8 cellular contexts compared by ENCODE assay signal in genomic region chr2:105328281-105329196, GRCh38. TPM values are rescaled to one million over a fixed set of nuclear protein-coding genes. Genes with fewer than 3 reads are reported as not detected.
A peak's percentile ranks its signal among the peaks of the same experiment; 100 is the strongest.
DNase-seq lines count a peak whose midpoint lies in the region; ATAC-seq lines count a peak whose summit lies in the region.

No MANE protein-coding gene starts in this region.

- peak overlapping the region; percentile 12; the same call in 1 of the 2 replicates for H3K27ac ChIP-seq in SJSA1

- H3K9me3 ChIP-seq in SJSA1 (replicated peaks) = no peaks in the 10 kb centered on the region

- H3K4me1 ChIP-seq in SJSA1 (replicated peaks) = peaks cover 61% of the 10 kb centered on the region

- ATAC-seq in HG03378 (IDR thresholded peaks at IDR 0.05; ENCODE audit: unreplicated experiment) = peak; percentile 41
- ATAC-seq in HG03520 (IDR thresholded peaks at IDR 0.05; ENCODE audit: unreplicated experiment) = no peak

- H3K4me3 ChIP-seq in SJSA1 = peak overlapping the region; percentile 76

- H3K36me3 ChIP-seq in SJSA1 = no peaks in the 10 kb centered on the region; the same call in 1 of the 2 replicates

- peak; percentile 11 for DNase-seq in Daoy (ENCODE audit: low read depth)
- DNase-seq in SJSA1 (ENCODE audit: low read depth in 1 of 2, low spot score in 2 of 2) = no peak
- DNase-seq in central memory CD4-positive, alpha-beta T cell = peak; percentile 6
- DNase-seq in kidney tubule cell (ENCODE audit: low spot score) = peak; percentile 89
- peak; percentile 29 for DNase-seq in stimulated activated CD4-positive, alpha-beta T cell treated with anti-CD3 and anti-CD28 coated beads, Interleukin-1b, Interleukin-23, amount 100 ng/mL, for 48 hours
- DNase-seq in NCI-H1436 treated with DMSO at 0.1 percent for 48 hours (lab: John Stamatoyannopoulos, UW) = no peak

- H3K27me3 ChIP-seq in SJSA1 (replicated peaks) = no peaks in the 10 kb centered on the region

RNA-seq across cellular contexts. Expression of gene TGFBRAP1, which starts 1.0 kb away (rescaled TPM):
- total RNA-seq in Daoy (2014; rRNA removed; shearing (Covaris generic)) = 13.4 and 15.7 TPM in 2 replicates
- 16.5 and 25.8 TPM in 2 replicates for total RNA-seq in SJSA1 (2014; rRNA removed; shearing (Covaris generic))

RNA-seq across cellular contexts. Expression of gene C2orf49, which starts 8.8 kb away (rescaled TPM):
- total RNA-seq in Daoy (2014; rRNA removed; shearing (Covaris generic)) = 10.1 and 19.9 TPM in 2 replicates
- total RNA-seq in SJSA1 (2014; rRNA removed; shearing (Covaris generic)) = 18.6 and 19.6 TPM in 2 replicates

Comparison
In these comparisons a context has a peak if more than half of its experiments do, and no peak if none do; other contexts are left out.
1. DNase-seq: peak in Daoy (single experiment), central memory CD4-positive, alpha-beta T cell (single experiment), kidney tubule cell (single experiment) and stimulated activated CD4-positive, alpha-beta T cell treated with anti-CD3 and anti-CD28 coated beads, Interleukin-1b, Interleukin-23, amount 100 ng/mL, for 48 hours (single experiment); none in SJSA1 (0 of 2) and NCI-H1436 treated with DMSO at 0.1 percent for 48 hours (single experiment).